In genomic region chr7:80896856-80897598, GRCh38 we compare ENCODE assay signal across 15 cellular contexts. TPM values are rescaled to one million over a fixed set of nuclear protein-coding genes. Genes with fewer than 3 reads are reported as not detected.
A peak's percentile ranks its signal among the peaks of the same experiment; 100 is the strongest.
DNase-seq lines count a peak whose midpoint lies in the region; ATAC-seq, FAIRE-seq and TF ChIP-seq lines count a peak whose summit lies in the region.
"Had no signal": no experiment of that assay in that cellular context is flagged by ENCODE, and none has a peak within 500 bp of the region (broad histone marks: within the 10 kb centered on the region; RNA-seq: fewer than 3 reads in every experiment).

No MANE protein-coding gene starts in this region.

- H3K27me3 ChIP-seq in PC-9 (ENCODE audit: insufficient read depth, low read depth) (no peaks in the 10 kb centered on the region), keratinocyte (ENCODE audit: control insufficient read depth, extremely low read depth, insufficient read depth, low read length) (no peaks in the 10 kb centered on the region), tibial artery (no peaks in the 10 kb centered on the region)
- H3K27me3 ChIP-seq: BLaER1 treated with 17β-estradiol and CSF1 and Interleukin-3, amounts not matched to agents 10 nM and 100 nM; Peyer's patch had no signal

- no peaks in the 10 kb centered on the region for H3K9me2 ChIP-seq in PC-9 (ENCODE audit: insufficient read depth)

- H3K9me3 ChIP-seq in PC-9 (ENCODE audit: insufficient read depth, low read depth) (peaks cover 6% of the 10 kb centered on the region), keratinocyte (ENCODE audit: control insufficient read depth, low read depth, low read length) (no peaks in the 10 kb centered on the region), tibial artery (no peaks in the 10 kb centered on the region)
- H3K9me3 ChIP-seq: BLaER1 treated with 17β-estradiol and CSF1 and Interleukin-3, amounts not matched to agents 10 nM and 100 nM; Peyer's patch had no signal

- no peaks in the 10 kb centered on the region; the same call in 1 of the 2 replicates for H3F3A ChIP-seq in PC-9 (ENCODE audit: insufficient read depth, low read depth)

- TF ChIP-seq CTCF in PC-9 (conservative IDR thresholded peaks at IDR 0.05) (no peak), keratinocyte (optimal IDR thresholded peaks at IDR 0.05 in 1 of 3, IDR thresholded peaks at IDR 0.05 in 1 of 3, conservative IDR thresholded peaks at IDR 0.05 in 1 of 3; ENCODE audit: extremely low read depth in 1 of 3, insufficient read depth in 2 of 3, low read length in 3 of 3) (no peak), tibial artery (IDR thresholded peaks at IDR 0.05) (no peak)

- H2AFZ ChIP-seq in PC-9 (peak overlapping the region; percentile 58; the same call in 1 of the 2 replicates), keratinocyte (ENCODE audit: control insufficient read depth, low read length) (no peak overlapping the region)

- no peak overlapping the region for H3K4me2 ChIP-seq in PC-9
- no peak overlapping the region for H3K4me2 ChIP-seq in keratinocyte (ENCODE audit: control insufficient read depth, extremely low read depth, insufficient read depth, low read depth, low read length)
- H3K4me2 ChIP-seq: BLaER1 treated with 17β-estradiol and CSF1 and Interleukin-3, amounts not matched to agents 10 nM and 100 nM had no signal

- H3K9me1 ChIP-seq in keratinocyte (ENCODE audit: control insufficient read depth, extremely low read depth, insufficient read depth, low read length), result no peaks in the 10 kb centered on the region

- BruUV-seq in PC-9 (replicated peaks; lab: Mats Ljungman, UMichigan), result no TSS peak

- POLR2A ChIA-PET in PC-9 (lab: Charles Lee; ENCODE audit: unreplicated experiment), result no interaction called here

- no peak overlapping the region for H3K4me3 ChIP-seq in PC-9
- no peak overlapping the region for H3K4me3 ChIP-seq in keratinocyte (ENCODE audit: control insufficient read depth in 2 of 3, extremely low read depth in 1 of 3, insufficient read depth in 2 of 3, low read depth in 1 of 3, low read length in 3 of 3)
- no peak overlapping the region for H3K4me3 ChIP-seq in tibial artery
- H3K4me3 ChIP-seq: BLaER1 treated with 17β-estradiol and CSF1 and Interleukin-3, amounts not matched to agents 10 nM and 100 nM; Peyer's patch had no signal

- no peaks in the 10 kb centered on the region for H4K20me1 ChIP-seq in PC-9 (ENCODE audit: insufficient read depth)
- H4K20me1 ChIP-seq in keratinocyte (ENCODE audit: control insufficient read depth, extremely low read depth, insufficient read depth, low read length), result no peaks in the 10 kb centered on the region
- H4K20me1 ChIP-seq: BLaER1 treated with 17β-estradiol and CSF1 and Interleukin-3, amounts not matched to agents 10 nM and 100 nM had no signal

- no peak for ATAC-seq in HG03108 (IDR thresholded peaks at IDR 0.05; ENCODE audit: unreplicated experiment)
- ATAC-seq in HG03175 (IDR thresholded peaks at IDR 0.05; ENCODE audit: unreplicated experiment), result no peak

- H3K27ac ChIP-seq in PC-9, result no peak overlapping the region
- no peak overlapping the region for H3K27ac ChIP-seq in keratinocyte (ENCODE audit: control insufficient read depth, insufficient read depth, low read length)
- peak overlapping the region; percentile 49 to 58 for H3K27ac ChIP-seq in tibial artery
- H3K27ac ChIP-seq: BLaER1 treated with 17β-estradiol and CSF1 and Interleukin-3, amounts not matched to agents 10 nM and 100 nM; Peyer's patch had no signal

- 0 out of 2 replicates have a peak, but pooled peaks cover 19% of the 10 kb centered on the region for H3K4me1 ChIP-seq in PC-9 (replicated peaks; ENCODE audit: insufficient read depth)
- H3K4me1 ChIP-seq in keratinocyte (ENCODE audit: control insufficient read depth, extremely low read depth, insufficient read depth, low read length), result peaks cover 25% of the 10 kb centered on the region
- H3K4me1 ChIP-seq in tibial artery, result peaks cover 0 to 35% (median 2%) of the 10 kb centered on the region in 4 donors
- H3K4me1 ChIP-seq: Peyer's patch had no signal

- no peaks in the 10 kb centered on the region for H3K79me2 ChIP-seq in PC-9 (ENCODE audit: low read depth)
- H3K79me2 ChIP-seq in keratinocyte (ENCODE audit: control insufficient read depth, insufficient read depth, low read length), result peaks cover 71% of the 10 kb centered on the region

- CTCF ChIA-PET in PC-9 (lab: Charles Lee), result interaction anchor here (0.5 to 0.6 kb wide), 2 partner anchors 572 to 763 kb away, joined by 4 to 7 read pairs; no protein-coding TSS in a partner anchor

- DNase-seq in EL (peak; percentile 50), PC-9 (no peak), keratinocyte (ENCODE audit: low read depth, low spot score) (no peak), tibial artery (no peak), dermis blood vessel endothelial cell (no peak), erythroblast (lab: John Stamatoyannopoulos, UW) (no peak)
- DNase-seq: DMS79 treated with DMSO at 0.1 percent for 48 hours, NCI-H526, nephron progenitor cell, Peyer's patch, retina, SW 1271 had no signal

- peak; percentile 41 for FAIRE-seq in keratinocyte (lab: Jason Lieb, UNC)

- H3K36me3 ChIP-seq in PC-9 (ENCODE audit: low read depth), result peaks cover 4% of the 10 kb centered on the region; the same call in 1 of the 2 replicates
- H3K36me3 ChIP-seq in keratinocyte (ENCODE audit: control insufficient read depth in 2 of 2, extremely low read depth in 1 of 2, insufficient read depth in 2 of 2, low read length in 2 of 2), result peaks cover 3 to 4% of the 10 kb centered on the region in 2 experiments
- H3K36me3 ChIP-seq in tibial artery, result no peaks in the 10 kb centered on the region
- H3K36me3 ChIP-seq: BLaER1 treated with 17β-estradiol and CSF1 and Interleukin-3, amounts not matched to agents 10 nM and 100 nM; Peyer's patch had no signal

- no peak overlapping the region for H3K9ac ChIP-seq in keratinocyte (ENCODE audit: control insufficient read depth, extremely low read depth, insufficient read depth, low read length)
- H3K9ac ChIP-seq: BLaER1 treated with 17β-estradiol and CSF1 and Interleukin-3, amounts not matched to agents 10 nM and 100 nM had no signal

- dilution Hi-C loops in keratinocyte (cut with MboI; ENCODE audit: extremely low pct_ligation_motif_present, low sequenced_read_pairs), result no loop called here

- TF ChIP-seq POLR2A in erythroblast (IDR thresholded peaks at IDR 0.05; ENCODE audit: low read length), result no peak

- intact Hi-C loops in PC-9 (cut with micrococcal nuclease; ENCODE audit: unreplicated experiment), result no loop called here
- intact Hi-C loops in tibial artery (cut with DNase I; ENCODE audit: low total_unique reads), result no loop called here

RNA-seq across cellular contexts. Expression of gene SEMA3C, which starts 21.8 kb away (rescaled TPM):
- 19.9 and 20.9 TPM in 2 replicates for total RNA-seq in PC-9 (2021)
- 142 to 200 TPM (median 190 TPM) in 3 replicates for polyA plus RNA-seq in keratinocyte
- polyA plus RNA-seq in keratinocyte (2011; ENCODE audit: low read depth), result 36.1 TPM
- polyA plus RNA-seq in keratinocyte (2011; cell fraction: cytosol; rRNA removed), result 47.4 and 74.8 TPM in 2 replicates
- polyA plus RNA-seq in keratinocyte (2011; cell fraction: nucleus; rRNA removed), result 183 and 191 TPM in 2 replicates
- 42.1 and 113 TPM in 2 replicates for polyA plus RNA-seq in keratinocyte (2012; ENCODE audit: low replicate concordance)
- 232 to 438 TPM (median 340 TPM) in 3 replicates for polyA minus RNA-seq in keratinocyte
- 167 TPM for polyA minus RNA-seq in keratinocyte (2011; cell fraction: cytosol; rRNA and poly(A)+ RNA removed)
- 443 and 1,012 TPM in 2 replicates for polyA minus RNA-seq in keratinocyte (2011; cell fraction: nucleus; rRNA and poly(A)+ RNA removed)
- total RNA-seq in dermis blood vessel endothelial cell, result 0.85 and 4.2 TPM in 2 replicates

Comparison
In these comparisons a context has a peak if more than half of its experiments do, and no peak if none do; other contexts are left out.
1. H3K27ac ChIP-seq: peak in tibial artery (2 of 2); none in PC-9 (single experiment) and keratinocyte (single experiment).